ENCODE assay signal across 8 cellular contexts in genomic region chr17:5281814-5282638, GRCh38. TPM values are rescaled to one million over a fixed set of nuclear protein-coding genes. Genes with fewer than 3 reads are reported as not detected.
DNase-seq lines count a peak whose midpoint lies in the region; ATAC-seq and TF ChIP-seq lines count a peak whose summit lies in the region.

TSS of gene RABEP1 (plus strand) at chr17:5282284. CDS start at chr17:5282487, 203 bp downstream.

- ATAC-seq in SK-N-SH treated with all-trans-retinoic acid at 6 μM for 48 hours: peak; percentile 86

- DNase-seq in DMS79 treated with DMSO at 0.1 percent for 48 hours (lab: John Stamatoyannopoulos, UW) (peak; percentile 74), GOT3 (lab: John Stamatoyannopoulos, UW) (peak; percentile 76), NAMALWA (ENCODE audit: low spot score) (peak; percentile 81), globus pallidus (ENCODE audit: low spot score) (peak; percentile 81), occipital lobe (lab: John Stamatoyannopoulos, UW) (peak; percentile 85), superior temporal gyrus (ENCODE audit: extremely low spot score) (peak; percentile 83)
- peak; percentile 93 for DNase-seq in activated naive CD4-positive, alpha-beta T cell treated with anti-CD3 and anti-CD28 coated beads, Interleukin-2, amount 50 U/mL, for 16 hours

TF ChIP-seq in SK-N-SH treated with all-trans-retinoic acid at 6 μM for 48 hours, 23 proteins besides CTCF, POLR2A, EP300 and RAD21:
- TF ChIP-seq, protein P1, sequence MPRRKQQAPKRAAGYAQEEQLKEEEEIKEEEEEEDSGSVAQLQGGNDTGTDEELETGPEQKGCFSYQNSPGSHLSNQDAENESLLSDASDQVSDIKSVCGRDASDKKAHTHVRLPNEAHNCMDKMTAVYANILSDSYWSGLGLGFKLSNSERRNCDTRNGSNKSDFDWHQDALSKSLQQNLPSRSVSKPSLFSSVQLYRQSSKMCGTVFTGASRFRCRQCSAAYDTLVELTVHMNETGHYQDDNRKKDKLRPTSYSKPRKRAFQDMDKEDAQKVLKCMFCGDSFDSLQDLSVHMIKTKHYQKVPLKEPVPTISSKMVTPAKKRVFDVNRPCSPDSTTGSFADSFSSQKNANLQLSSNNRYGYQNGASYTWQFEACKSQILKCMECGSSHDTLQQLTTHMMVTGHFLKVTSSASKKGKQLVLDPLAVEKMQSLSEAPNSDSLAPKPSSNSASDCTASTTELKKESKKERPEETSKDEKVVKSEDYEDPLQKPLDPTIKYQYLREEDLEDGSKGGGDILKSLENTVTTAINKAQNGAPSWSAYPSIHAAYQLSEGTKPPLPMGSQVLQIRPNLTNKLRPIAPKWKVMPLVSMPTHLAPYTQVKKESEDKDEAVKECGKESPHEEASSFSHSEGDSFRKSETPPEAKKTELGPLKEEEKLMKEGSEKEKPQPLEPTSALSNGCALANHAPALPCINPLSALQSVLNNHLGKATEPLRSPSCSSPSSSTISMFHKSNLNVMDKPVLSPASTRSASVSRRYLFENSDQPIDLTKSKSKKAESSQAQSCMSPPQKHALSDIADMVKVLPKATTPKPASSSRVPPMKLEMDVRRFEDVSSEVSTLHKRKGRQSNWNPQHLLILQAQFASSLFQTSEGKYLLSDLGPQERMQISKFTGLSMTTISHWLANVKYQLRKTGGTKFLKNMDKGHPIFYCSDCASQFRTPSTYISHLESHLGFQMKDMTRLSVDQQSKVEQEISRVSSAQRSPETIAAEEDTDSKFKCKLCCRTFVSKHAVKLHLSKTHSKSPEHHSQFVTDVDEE (CRISPR knock-in tag; IDR thresholded peaks at IDR 0.05): peak; percentile 65; the same call in 1 of the 2 replicates
- TF ChIP-seq TOX (CRISPR knock-in tag; IDR thresholded peaks at IDR 0.05; ENCODE audit: borderline replicate concordance): no peak

RNA-seq across cellular contexts. Expression of gene RABEP1, which starts in this region (rescaled TPM):
- total RNA-seq in occipital lobe: 94.5 TPM

Comparison
In these comparisons a context has a peak if more than half of its experiments do, and no peak if none do; other contexts are left out.
1. Peak in every context shown above with its lines: DNase-seq and ATAC-seq.